12 cellular contexts compared by ENCODE assay signal in genomic region chr7:2566348-2566889, GRCh38. TPM values are rescaled to one million over a fixed set of nuclear protein-coding genes. Genes with fewer than 3 reads are reported as not detected.
DNase-seq lines count a peak whose midpoint lies in the region; ATAC-seq and TF ChIP-seq lines count a peak whose summit lies in the region.
"Had no signal": no experiment of that assay in that cellular context is flagged by ENCODE, and none has a peak within 500 bp of the region (broad histone marks: within the 10 kb centered on the region; RNA-seq: fewer than 3 reads in every experiment).

No MANE protein-coding gene starts in this region.

- H3K4me3 ChIP-seq in cardiac muscle cell (no peak overlapping the region), adipocyte (ENCODE audit: low read length) (peak overlapping the region; percentile 64), mucosa of descending colon (no peak overlapping the region), upper lobe of left lung (no peak overlapping the region), coronary artery (no peak overlapping the region)
- H3K4me3 ChIP-seq: ovary, SJSA1 had no signal

- no peak for DNase-seq in cardiac muscle cell (ENCODE audit: low read depth in 1 of 2, low spot score in 1 of 2)
- no peak for DNase-seq in left ventricle myocardium superior
- no peak for DNase-seq in adipocyte (ENCODE audit: low read depth)
- DNase-seq in mucosa of descending colon, result no peak
- no peak for DNase-seq in upper lobe of left lung
- DNase-seq in coronary artery (ENCODE audit: low spot score), result no peak
- no peak for DNase-seq in ureter (ENCODE audit: low spot score)
- DNase-seq: NCI-H187 treated with DMSO at 0.1 percent for 48 hours, NCI-H748 treated with DMSO at 0.1 percent for 48 hours, ovary had no signal

- no peaks in the 10 kb centered on the region for H3K9me3 ChIP-seq in cardiac muscle cell (ENCODE audit: low read depth)
- H3K9me3 ChIP-seq in adipocyte (ENCODE audit: control insufficient read depth, low read length), result no peaks in the 10 kb centered on the region
- no peaks in the 10 kb centered on the region for H3K9me3 ChIP-seq in mucosa of descending colon
- no peaks in the 10 kb centered on the region for H3K9me3 ChIP-seq in upper lobe of left lung
- H3K9me3 ChIP-seq: ovary, SJSA1 had no signal

- TF ChIP-seq POLR2A in upper lobe of left lung (IDR thresholded peaks at IDR 0.05), result no peak

- peak overlapping the region; percentile 35 for H3K9ac ChIP-seq in adipocyte (ENCODE audit: low read length)

- TF ChIP-seq CTCF in cardiac muscle cell (IDR thresholded peaks at IDR 0.05; ENCODE audit: low read depth, low read length) (no peak), mucosa of descending colon (IDR thresholded peaks at IDR 0.05) (no peak), upper lobe of left lung (IDR thresholded peaks at IDR 0.05) (no peak), coronary artery (IDR thresholded peaks at IDR 0.05) (no peak)

- no peak for ATAC-seq in left ventricle myocardium superior
- ATAC-seq in HG03039 (IDR thresholded peaks at IDR 0.05; ENCODE audit: unreplicated experiment), result peak; percentile 17
- no peak for ATAC-seq in mucosa of descending colon
- ATAC-seq in upper lobe of left lung (ENCODE audit: low FRiP score in 2 of 2), result no peak

- no peaks in the 10 kb centered on the region for H3K27me3 ChIP-seq in cardiac muscle cell
- H3K27me3 ChIP-seq in adipocyte (replicated peaks; ENCODE audit: control insufficient read depth, insufficient read depth, low read length), result no peaks in the 10 kb centered on the region
- H3K27me3 ChIP-seq in upper lobe of left lung, result no peaks in the 10 kb centered on the region
- H3K27me3 ChIP-seq: ovary, SJSA1 had no signal

- no peak for TF ChIP-seq EP300 in upper lobe of left lung (IDR thresholded peaks at IDR 0.05)

- H3K36me3 ChIP-seq in cardiac muscle cell (no peaks in the 10 kb centered on the region), adipocyte (ENCODE audit: control insufficient read depth, insufficient read depth, low read length, severe bottlenecking) (peaks cover 3% of the 10 kb centered on the region), mucosa of descending colon (ENCODE audit: low read depth) (no peaks in the 10 kb centered on the region), upper lobe of left lung (peaks cover 0 to 5% (median 2%) of the 10 kb centered on the region in 4 donors)
- H3K36me3 ChIP-seq: ovary, SJSA1 had no signal

- WGBS in upper lobe of left lung, 2 donors, result 84 to 88% methylated on average over 8 of the region's 8 CpGs

- H3K27ac ChIP-seq in cardiac muscle cell (peak overlapping the region; percentile 77), upper lobe of left lung (no peak overlapping the region), coronary artery (no peak overlapping the region)
- H3K27ac ChIP-seq: ovary, SJSA1 had no signal

- H3K4me1 ChIP-seq in cardiac muscle cell (ENCODE audit: low read depth), result peaks cover 15% of the 10 kb centered on the region
- H3K4me1 ChIP-seq in adipocyte (ENCODE audit: control insufficient read depth, insufficient read depth, low read length), result peaks cover 10% of the 10 kb centered on the region
- peaks cover 7% of the 10 kb centered on the region for H3K4me1 ChIP-seq in mucosa of descending colon (ENCODE audit: low read depth)
- H3K4me1 ChIP-seq in upper lobe of left lung, result peaks cover 5 to 11% (median 5%) of the 10 kb centered on the region in 4 donors
- H3K4me1 ChIP-seq: SJSA1 had no signal

- intact Hi-C loops in left ventricle myocardium superior (cut with micrococcal nuclease) (loop anchor here (10.0 kb wide), 1 partner anchor 92 kb away; the partner anchor contains the start of gene GRIFIN), mucosa of descending colon (cut with DNase I, micrococcal nuclease) (no loop called here)

RNA-seq across cellular contexts. Expression of gene IQCE, which starts 7.6 kb away (rescaled TPM):
- 23.4 and 41.4 TPM in 2 replicates for total RNA-seq in cardiac muscle cell
- 13.8 and 18.0 TPM in 2 replicates for polyA plus RNA-seq in cardiac muscle cell
- 11.9 TPM for total RNA-seq in left ventricle myocardium superior
- total RNA-seq in mucosa of descending colon, result 10 to 100 TPM; 27.9 to 41.2 (median 35.9) TPM
- 10 to 100 TPM; 18.0 to 51.3 (median 23.9) TPM for total RNA-seq in upper lobe of left lung
- 23.0 TPM for total RNA-seq in ureter

RNA-seq across cellular contexts. Expression of gene BRAT1, which starts 11.1 kb away (rescaled TPM):
- total RNA-seq in cardiac muscle cell, result 79.9 and 109 TPM in 2 replicates
- polyA plus RNA-seq in cardiac muscle cell, result 80.5 and 106 TPM in 2 replicates
- 16.5 TPM for total RNA-seq in left ventricle myocardium superior
- 10 to 100 TPM; 20.7 to 27.9 (median 22.1) TPM for total RNA-seq in mucosa of descending colon
- total RNA-seq in upper lobe of left lung, result 10 to 100 TPM; 23.9 to 68.3 (median 31.0) TPM
- 24.0 TPM for total RNA-seq in ureter

RNA-seq across cellular contexts. Expression of gene LFNG, which starts 46.8 kb away (rescaled TPM):
- total RNA-seq in cardiac muscle cell (1.3 and 1.6 TPM in 2 replicates), left ventricle myocardium superior (6.4 TPM), mucosa of descending colon (10 to 100 TPM; 31.7 to 95.0 (median 71.7) TPM), upper lobe of left lung (10 to 100 TPM; 30.6 to 62.9 (median 45.2) TPM), ureter (22.5 TPM)
- polyA plus RNA-seq in cardiac muscle cell, result 0.45 TPM in 1 of 2 replicates, not detected in the other
